1 cellular context compared by ENCODE assay signal in genomic region chr12:53268009-53268636, GRCh38.
TF ChIP-seq lines count a peak whose summit lies in the region.

ESPL1 (plus strand) TSS chr12:53268299; CDS start chr12:53268767, 468 bp downstream.

TF ChIP-seq in HepG2, 621 proteins besides CTCF, POLR2A, EP300 and RAD21 (continued from another document):
- TF ChIP-seq IRF9 (CRISPR knock-in tag; IDR thresholded peaks at IDR 0.05; ENCODE audit: borderline replicate concordance) (peak; percentile 79; the same call in 1 of the 2 replicates), ELF3 (CRISPR knock-in tag; IDR thresholded peaks at IDR 0.05) (peak; percentile 38; the same call in 1 of the 2 replicates), ELF4 (CRISPR knock-in tag; IDR thresholded peaks at IDR 0.05; ENCODE audit: borderline replicate concordance) (no peak), ARID5B (CRISPR knock-in tag; IDR thresholded peaks at IDR 0.05) (peak; percentile 52; the same call in 1 of the 2 replicates), ZFY (CRISPR knock-in tag; IDR thresholded peaks at IDR 0.05) (peak; percentile 83), CREB1 (IDR thresholded peaks at IDR 0.05) (peak; percentile 60; the same call in 1 of the 2 replicates), CREB1 (CRISPR knock-in tag; IDR thresholded peaks at IDR 0.05) (peak; percentile 71), HDAC1 (CRISPR knock-in tag; IDR thresholded peaks at IDR 0.05) (peak; percentile 90), ZNF780A (CRISPR knock-in tag; IDR thresholded peaks at IDR 0.05) (no peak), ZFX (CRISPR knock-in tag; IDR thresholded peaks at IDR 0.05; ENCODE audit: low read depth) (peak; percentile 89), ZNF292 (CRISPR knock-in tag; IDR thresholded peaks at IDR 0.05; ENCODE audit: borderline replicate concordance, low read depth) (0 out of 2 replicates have a peak, but pooled peaks have one; percentile 13), RBM39 (IDR thresholded peaks at IDR 0.05; ENCODE audit: low read depth, low read length, poor library complexity, severe bottlenecking) (peak; percentile 57), ZNF556 (CRISPR knock-in tag; IDR thresholded peaks at IDR 0.05; ENCODE audit: borderline replicate concordance) (0 out of 2 replicates have a peak, but pooled peaks have one; percentile 20), ZNF331 (CRISPR knock-in tag; IDR thresholded peaks at IDR 0.05) (0 out of 2 replicates have a peak, but pooled peaks have one; percentile 33), KLF6 (CRISPR knock-in tag; IDR thresholded peaks at IDR 0.05) (peak; percentile 66; the same call in 1 of the 2 replicates), SNAPC2 (CRISPR knock-in tag; IDR thresholded peaks at IDR 0.05) (peak; percentile 77; the same call in 1 of the 2 replicates), TBP (CRISPR knock-in tag; IDR thresholded peaks at IDR 0.05) (no peak), PPARG (CRISPR knock-in tag; conservative IDR thresholded peaks at IDR 0.05) (no peak; the same call in 1 of the 2 replicates), RFXAP (CRISPR knock-in tag; IDR thresholded peaks at IDR 0.05; ENCODE audit: borderline replicate concordance) (0 out of 2 replicates have a peak, but pooled peaks have one; percentile 36), TFDP2 (CRISPR knock-in tag; IDR thresholded peaks at IDR 0.05) (peak; percentile 99)
- TF ChIP-seq, protein P1, sequence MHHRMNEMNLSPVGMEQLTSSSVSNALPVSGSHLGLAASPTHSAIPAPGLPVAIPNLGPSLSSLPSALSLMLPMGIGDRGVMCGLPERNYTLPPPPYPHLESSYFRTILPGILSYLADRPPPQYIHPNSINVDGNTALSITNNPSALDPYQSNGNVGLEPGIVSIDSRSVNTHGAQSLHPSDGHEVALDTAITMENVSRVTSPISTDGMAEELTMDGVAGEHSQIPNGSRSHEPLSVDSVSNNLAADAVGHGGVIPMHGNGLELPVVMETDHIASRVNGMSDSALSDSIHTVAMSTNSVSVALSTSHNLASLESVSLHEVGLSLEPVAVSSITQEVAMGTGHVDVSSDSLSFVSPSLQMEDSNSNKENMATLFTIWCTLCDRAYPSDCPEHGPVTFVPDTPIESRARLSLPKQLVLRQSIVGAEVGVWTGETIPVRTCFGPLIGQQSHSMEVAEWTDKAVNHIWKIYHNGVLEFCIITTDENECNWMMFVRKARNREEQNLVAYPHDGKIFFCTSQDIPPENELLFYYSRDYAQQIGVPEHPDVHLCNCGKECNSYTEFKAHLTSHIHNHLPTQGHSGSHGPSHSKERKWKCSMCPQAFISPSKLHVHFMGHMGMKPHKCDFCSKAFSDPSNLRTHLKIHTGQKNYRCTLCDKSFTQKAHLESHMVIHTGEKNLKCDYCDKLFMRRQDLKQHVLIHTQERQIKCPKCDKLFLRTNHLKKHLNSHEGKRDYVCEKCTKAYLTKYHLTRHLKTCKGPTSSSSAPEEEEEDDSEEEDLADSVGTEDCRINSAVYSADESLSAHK (CRISPR knock-in tag; IDR thresholded peaks at IDR 0.05; ENCODE audit: borderline replicate concordance), result no peak
- TF ChIP-seq, protein P2, sequence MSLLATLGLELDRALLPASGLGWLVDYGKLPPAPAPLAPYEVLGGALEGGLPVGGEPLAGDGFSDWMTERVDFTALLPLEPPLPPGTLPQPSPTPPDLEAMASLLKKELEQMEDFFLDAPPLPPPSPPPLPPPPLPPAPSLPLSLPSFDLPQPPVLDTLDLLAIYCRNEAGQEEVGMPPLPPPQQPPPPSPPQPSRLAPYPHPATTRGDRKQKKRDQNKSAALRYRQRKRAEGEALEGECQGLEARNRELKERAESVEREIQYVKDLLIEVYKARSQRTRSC (CRISPR knock-in tag; IDR thresholded peaks at IDR 0.05; ENCODE audit: low read depth), result no peak
- TF ChIP-seq, protein P3, sequence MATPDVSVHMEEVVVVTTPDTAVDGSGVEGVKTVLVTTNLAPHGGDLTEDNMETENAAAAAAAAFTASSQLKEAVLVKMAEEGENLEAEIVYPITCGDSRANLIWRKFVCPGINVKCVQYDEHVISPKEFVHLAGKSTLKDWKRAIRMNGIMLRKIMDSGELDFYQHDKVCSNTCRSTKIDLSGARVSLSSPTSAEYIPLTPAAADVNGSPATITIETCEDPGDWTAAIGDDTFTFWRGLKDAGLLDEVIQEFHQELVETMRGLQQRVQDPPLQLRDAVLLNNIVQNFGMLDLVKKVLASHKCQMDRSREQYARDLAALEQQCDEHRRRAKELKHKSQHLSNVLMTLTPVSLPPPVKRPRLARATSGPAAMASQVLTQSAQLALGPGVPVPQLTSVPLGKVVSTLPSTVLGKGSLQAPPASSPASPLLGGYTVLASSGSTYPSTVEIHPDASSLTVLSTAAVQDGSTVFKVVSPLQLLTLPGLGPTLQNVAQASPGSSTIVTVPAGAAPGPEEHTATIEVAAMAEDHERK (CRISPR knock-in tag; IDR thresholded peaks at IDR 0.05; ENCODE audit: low read depth), result peak; percentile 92
- TF ChIP-seq, protein P4, sequence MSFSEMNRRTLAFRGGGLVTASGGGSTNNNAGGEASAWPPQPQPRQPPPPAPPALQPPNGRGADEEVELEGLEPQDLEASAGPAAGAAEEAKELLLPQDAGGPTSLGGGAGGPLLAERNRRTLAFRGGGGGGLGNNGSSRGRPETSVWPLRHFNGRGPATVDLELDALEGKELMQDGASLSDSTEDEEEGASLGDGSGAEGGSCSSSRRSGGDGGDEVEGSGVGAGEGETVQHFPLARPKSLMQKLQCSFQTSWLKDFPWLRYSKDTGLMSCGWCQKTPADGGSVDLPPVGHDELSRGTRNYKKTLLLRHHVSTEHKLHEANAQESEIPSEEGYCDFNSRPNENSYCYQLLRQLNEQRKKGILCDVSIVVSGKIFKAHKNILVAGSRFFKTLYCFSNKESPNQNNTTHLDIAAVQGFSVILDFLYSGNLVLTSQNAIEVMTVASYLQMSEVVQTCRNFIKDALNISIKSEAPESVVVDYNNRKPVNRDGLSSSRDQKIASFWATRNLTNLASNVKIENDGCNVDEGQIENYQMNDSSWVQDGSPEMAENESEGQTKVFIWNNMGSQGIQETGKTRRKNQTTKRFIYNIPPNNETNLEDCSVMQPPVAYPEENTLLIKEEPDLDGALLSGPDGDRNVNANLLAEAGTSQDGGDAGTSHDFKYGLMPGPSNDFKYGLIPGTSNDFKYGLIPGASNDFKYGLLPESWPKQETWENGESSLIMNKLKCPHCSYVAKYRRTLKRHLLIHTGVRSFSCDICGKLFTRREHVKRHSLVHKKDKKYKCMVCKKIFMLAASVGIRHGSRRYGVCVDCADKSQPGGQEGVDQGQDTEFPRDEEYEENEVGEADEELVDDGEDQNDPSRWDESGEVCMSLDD (CRISPR knock-in tag; IDR thresholded peaks at IDR 0.05; ENCODE audit: borderline replicate concordance), result peak; percentile 91; the same call in 1 of the 2 replicates
